9 cellular contexts compared by ENCODE assay signal in genomic region chr12:93415723-93416464, GRCh38. TPM values are rescaled to one million over a fixed set of nuclear protein-coding genes. Genes with fewer than 3 reads are reported as not detected.
DNase-seq lines count a peak whose midpoint lies in the region; ATAC-seq and TF ChIP-seq lines count a peak whose summit lies in the region.
"Had no signal": no experiment of that assay in that cellular context is flagged by ENCODE, and none has a peak within 500 bp of the region (broad histone marks: within the 10 kb centered on the region; RNA-seq: fewer than 3 reads in every experiment).

No MANE protein-coding gene starts in this region.

- H3K4me3 Mint-ChIP-seq in brain, result peak overlapping the region in 1 of 5 experiments; percentile 34

- peaks cover 2% of the 10 kb centered on the region for H3K27me3 Mint-ChIP-seq in brain

- no peak overlapping the region for H3K9ac ChIP-seq in HUES6 (ENCODE audit: low read length)

- H3K27ac ChIP-seq in HUES6 (ENCODE audit: low read depth, low read length) (peak overlapping the region; percentile 28; the same call in 1 of the 2 replicates), osteoblast (ENCODE audit: low read depth, low read length) (peak overlapping the region; percentile 82), foreskin keratinocyte (no peak overlapping the region), A673 (ENCODE audit: low read depth, low read length, poor library complexity, severe bottlenecking) (no peak overlapping the region)

- peaks cover 31% of the 10 kb centered on the region for H3K36me3 Mint-ChIP-seq in brain

- CTCF ChIA-PET in A673 (lab: Charles Lee), result no interaction called here

- H3K27me3 ChIP-seq in HUES6 (ENCODE audit: control insufficient read depth, insufficient read depth, low read length) (no peaks in the 10 kb centered on the region), osteoblast (ENCODE audit: insufficient read depth, low read length) (no peaks in the 10 kb centered on the region), foreskin keratinocyte (no peaks in the 10 kb centered on the region), A673 (replicated peaks; ENCODE audit: insufficient read depth, low read depth, low read length, poor library complexity) (no peaks in the 10 kb centered on the region)

- H3K4me1 ChIP-seq in HUES6 (ENCODE audit: control insufficient read depth, insufficient read depth, low read length) (0 out of 2 replicates have a peak, but pooled peaks cover 4% of the 10 kb centered on the region), osteoblast (ENCODE audit: insufficient read depth, low read length) (peaks cover 20% of the 10 kb centered on the region), foreskin keratinocyte (peaks cover 19% of the 10 kb centered on the region), A673 (ENCODE audit: insufficient read depth, low read length, poor library complexity, severe bottlenecking) (peaks cover 41% of the 10 kb centered on the region)

- H2AFZ ChIP-seq in osteoblast (ENCODE audit: low read length), result no peak overlapping the region

- peak overlapping the region; percentile 73 for H3K4me2 ChIP-seq in osteoblast (ENCODE audit: insufficient read depth, low read length)

- H3K9me3 ChIP-seq in HUES6 (ENCODE audit: control insufficient read depth, insufficient read depth, low read depth, low read length) (no peaks in the 10 kb centered on the region), osteoblast (ENCODE audit: low read depth, low read length) (no peaks in the 10 kb centered on the region), A673 (ENCODE audit: low read depth, low read length, poor library complexity, severe bottlenecking) (no peaks in the 10 kb centered on the region)

- no peak for DNase-seq in GM12865 (ENCODE audit: low read depth)
- DNase-seq in osteoblast (ENCODE audit: insufficient read length, low spot score, missing footprints), result peak; percentile 51
- no peak for DNase-seq in NCI-H526 treated with DMSO at 0.1 percent for 48 hours (lab: John Stamatoyannopoulos, UW)
- DNase-seq in NCI-H2227 treated with DMSO at 0.1 percent for 48 hours (lab: John Stamatoyannopoulos, UW), result no peak
- DNase-seq in foreskin keratinocyte, result no peak
- DNase-seq in A673 (ENCODE audit: low spot score), result no peak
- DNase-seq: occipital lobe had no signal

- H3K79me2 ChIP-seq in osteoblast (ENCODE audit: insufficient read depth, low read length), result peaks cover 94% of the 10 kb centered on the region

- H3K36me3 ChIP-seq in HUES6 (ENCODE audit: control insufficient read depth, insufficient read depth, low read length) (0 out of 2 replicates have a peak, but pooled peaks cover 3% of the 10 kb centered on the region), osteoblast (ENCODE audit: insufficient read depth, low read length) (no peaks in the 10 kb centered on the region), A673 (ENCODE audit: insufficient read depth, low read length, poor library complexity, severe bottlenecking) (no peaks in the 10 kb centered on the region)

- POLR2A ChIA-PET in A673 (lab: Charles Lee; ENCODE audit: low non-redundant PET), result interaction anchor here (0.6 kb wide), 1 partner anchor 29 kb away, joined by 3 read pairs; no protein-coding TSS in a partner anchor

- intact Hi-C loops in A673 (cut with micrococcal nuclease; ENCODE audit: unreplicated experiment), result no loop called here

- H3K9me3 Mint-ChIP-seq in brain, result no peaks in the 10 kb centered on the region

- peak overlapping the region in 4 of 5 experiments; percentile 69 to 80 (median 72) for H3K27ac Mint-ChIP-seq in brain

- H4K20me1 ChIP-seq in osteoblast (ENCODE audit: insufficient read depth, low read length), result peaks cover 3% of the 10 kb centered on the region

- H3K4me1 Mint-ChIP-seq in brain, result peaks cover 56% of the 10 kb centered on the region

- H3K4me3 ChIP-seq in GM12865 (ENCODE audit: low read depth, low read length) (peak overlapping the region; percentile 20), HUES6 (ENCODE audit: low read depth, low read length) (no peak overlapping the region), osteoblast (ENCODE audit: insufficient read depth, low read length) (peak overlapping the region; percentile 8), A673 (ENCODE audit: low read depth, low read length, poor library complexity, severe bottlenecking) (no peak overlapping the region)

- ATAC-seq in foreskin keratinocyte, result no peak

- no peak for TF ChIP-seq CTCF in GM12865 (IDR thresholded peaks at IDR 0.05; ENCODE audit: insufficient read depth, low read depth, low read length, missing control alignments)
- no peak for TF ChIP-seq CTCF in brain (conservative IDR thresholded peaks at IDR 0.05)
- TF ChIP-seq CTCF in osteoblast (IDR thresholded peaks at IDR 0.05; ENCODE audit: extremely low read depth, low read depth, low read length), result no peak
- no peak for TF ChIP-seq CTCF in foreskin keratinocyte (conservative IDR thresholded peaks at IDR 0.05)
- no peak for TF ChIP-seq CTCF in A673 (conservative IDR thresholded peaks at IDR 0.05; ENCODE audit: low read depth, low read length)

- BruUV-seq in A673 (replicated peaks; lab: Mats Ljungman, UMichigan), result no TSS peak

RNA-seq across cellular contexts. Expression of gene UBE2N, which starts 25.9 kb away (rescaled TPM):
- 98.7 TPM for polyA plus RNA-seq in brain (ENCODE audit: insufficient read depth, low read depth, low replicate concordance)
- 44.2 and 53.0 TPM in 2 replicates for total RNA-seq in osteoblast
- total RNA-seq in foreskin keratinocyte, result 154 and 167 TPM in 2 replicates
- 116 and 148 TPM in 2 replicates for polyA plus RNA-seq in foreskin keratinocyte
- total RNA-seq in A673 (2021), result 164 and 177 TPM in 2 replicates

RNA-seq across cellular contexts. Expression of gene NUDT4, which starts 38.2 kb away (rescaled TPM):
- polyA plus RNA-seq in brain (ENCODE audit: insufficient read depth, low read depth, low replicate concordance) (82.7 TPM), foreskin keratinocyte (16.4 and 18.2 TPM in 2 replicates)
- total RNA-seq in osteoblast (138 and 145 TPM in 2 replicates), foreskin keratinocyte (38.4 and 39.7 TPM in 2 replicates), A673 (2021) (79.6 and 93.8 TPM in 2 replicates)

RNA-seq across cellular contexts. Expression of gene MRPL42, which starts 51.4 kb away (rescaled TPM):
- polyA plus RNA-seq in brain (ENCODE audit: insufficient read depth, low read depth, low replicate concordance), result 33.3 TPM
- total RNA-seq in osteoblast, result 26.5 and 29.0 TPM in 2 replicates
- total RNA-seq in foreskin keratinocyte, result 75.4 and 85.8 TPM in 2 replicates
- 55.5 and 58.3 TPM in 2 replicates for polyA plus RNA-seq in foreskin keratinocyte
- total RNA-seq in A673 (2021), result 179 and 196 TPM in 2 replicates

Comparison
In these comparisons a context has a peak if more than half of its experiments do, and no peak if none do; other contexts are left out.
1. H3K4me3 ChIP-seq: peak in GM12865 (single experiment) and osteoblast (single experiment); none in HUES6 (single experiment) and A673 (single experiment).
2. H3K27ac ChIP-seq: peak in HUES6 (single experiment) and osteoblast (single experiment); none in foreskin keratinocyte (single experiment) and A673 (single experiment).